8 cellular contexts compared by ENCODE assay signal in the genomic region with DNA sequence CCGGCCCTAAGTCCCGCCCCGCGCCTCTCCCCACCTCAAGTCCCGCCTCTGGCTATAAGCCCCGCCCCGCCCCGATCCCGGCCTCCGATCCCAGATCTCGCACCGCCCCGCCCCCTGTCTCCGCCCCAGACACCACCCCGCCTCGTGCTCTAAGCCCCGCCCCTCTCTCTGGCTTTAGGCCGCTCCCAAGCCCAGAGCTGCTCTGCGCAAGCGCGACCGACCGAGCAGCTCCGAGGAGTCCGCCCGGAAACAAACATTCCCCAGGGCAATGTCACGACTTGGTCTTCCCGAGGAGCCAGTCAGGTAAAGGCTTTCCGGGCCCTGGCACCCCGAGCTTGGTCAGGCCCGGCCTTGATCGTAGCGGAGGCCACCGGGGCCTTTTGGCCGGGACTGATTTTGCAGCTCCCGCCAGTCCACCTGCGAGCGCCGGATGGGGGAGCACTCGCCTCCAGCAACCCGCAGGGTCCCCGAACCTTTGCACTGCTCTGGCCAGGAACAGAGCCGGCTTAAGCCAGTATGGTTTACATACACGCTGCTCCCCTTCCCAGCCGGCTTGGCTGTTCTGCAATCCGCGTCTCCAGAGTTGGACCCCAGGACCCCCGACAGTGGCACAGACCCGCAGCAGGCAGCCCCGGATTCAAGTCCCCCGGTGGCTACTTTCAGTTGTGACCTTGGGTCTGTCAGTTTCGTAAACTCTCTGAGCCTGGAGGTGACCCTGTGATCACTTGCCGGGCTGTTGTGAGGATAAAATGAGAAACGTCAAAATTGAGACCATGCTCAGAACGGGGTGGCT. TPM values are rescaled to one million over a fixed set of nuclear protein-coding genes. Genes with fewer than 3 reads are reported as not detected.
DNase-seq lines count a peak whose midpoint lies in the region; ATAC-seq and TF ChIP-seq lines count a peak whose summit lies in the region.

NUDT7 (plus strand) TSS at position 200 of the 793 bp plus-strand sequence; CDS start at position 269, 69 bp downstream.

- H3K4ac ChIP-seq in IMR-90 (ENCODE audit: low read depth, low read length) = peak within 1 kb of the TSS; percentile 87

- intact Hi-C loops in IMR-90 (cut with micrococcal nuclease) (loop anchor here (1.0 to 5.0 kb wide), 4 partner anchors 47 to 249 kb away; no protein-coding TSS in a partner anchor), esophagus muscularis mucosa (cut with DNase I) (no loop called here)

- H3K27me3 Mint-ChIP-seq in activated T-cell treated with anti-CD3 and anti-CD28 coated beads, Interleukin-2, amount 50 U/mL, for 4 hours (ENCODE audit: low read depth) = peaks cover 1% of the 10 kb centered on the region

- no peaks in the 10 kb centered on the region for H4K20me1 ChIP-seq in IMR-90 (ENCODE audit: insufficient read depth, low read length)
- H4K20me1 ChIP-seq in OCI-LY3 (ENCODE audit: insufficient read depth, low read length) = no peaks in the 10 kb centered on the region

- peak within 1 kb of the TSS; percentile 65 for H3K4me2 ChIP-seq in IMR-90 (ENCODE audit: low read depth, low read length)
- peak within 1 kb of the TSS; percentile 86 for H3K4me2 ChIP-seq in OCI-LY3 (ENCODE audit: low read length)

- TF ChIP-seq POLR2A in IMR-90 (IDR thresholded peaks at IDR 0.05; ENCODE audit: low read depth, low read length) (0 out of 2 replicates have a peak, but pooled peaks have one; percentile 26), esophagus muscularis mucosa (IDR thresholded peaks at IDR 0.05; ENCODE audit: low read depth) (no peak)

- H3K9ac ChIP-seq in IMR-90 (ENCODE audit: low read depth, low read length) (peak within 1 kb of the TSS; percentile 70), OCI-LY3 (ENCODE audit: low read length) (peak within 1 kb of the TSS; percentile 91)

- TF ChIP-seq CTCF in IMR-90 (conservative IDR thresholded peaks at IDR 0.05; ENCODE audit: low read depth, low read length) = 0 out of 2 replicates have a peak, but pooled peaks have one; percentile 17
- peak; percentile 59 for TF ChIP-seq CTCF in OCI-LY3 (IDR thresholded peaks at IDR 0.05; ENCODE audit: low read depth, low read length)
- peak; percentile 4 to 36 (median 34) for TF ChIP-seq CTCF in esophagus muscularis mucosa (IDR thresholded peaks at IDR 0.05)

- peak within 1 kb of the TSS; percentile 28 for H4K5ac ChIP-seq in IMR-90 (ENCODE audit: low read depth, low read length)

- peak within 1 kb of the TSS; percentile 87 for H3K4me3 Mint-ChIP-seq in activated T-cell treated with anti-CD3 and anti-CD28 coated beads, Interleukin-2, amount 50 U/mL, for 4 hours

- CTCF ChIA-PET in IMR-90 (lab: Yijun Ruan, JAX) = interaction anchor here (0.6 to 1.4 kb wide), 2 partner anchors 253 to 518 kb away, joined by 3 read pairs; no protein-coding TSS in a partner anchor

- no peaks in the 10 kb centered on the region for H3K79me2 ChIP-seq in OCI-LY3 (ENCODE audit: low read length)

- H4K91ac ChIP-seq in IMR-90 (ENCODE audit: insufficient read depth, low read depth, low read length) = peak within 1 kb of the TSS; percentile 27

- peak within 1 kb of the TSS; percentile 49; the same call in 1 of the 3 replicates for H2BK15ac ChIP-seq in IMR-90 (ENCODE audit: low read depth, low read length)

- no peak for TF ChIP-seq RAD21 in IMR-90 (IDR thresholded peaks at IDR 0.05; ENCODE audit: low read length)

- H3K18ac ChIP-seq in IMR-90 (ENCODE audit: low read depth, low read length) = peak within 1 kb of the TSS; percentile 31

- peak within 1 kb of the TSS; percentile 74 for H2AK5ac ChIP-seq in IMR-90 (ENCODE audit: low read depth, low read length)

- H3K36me3 Mint-ChIP-seq in activated T-cell treated with anti-CD3 and anti-CD28 coated beads, Interleukin-2, amount 50 U/mL, for 4 hours (ENCODE audit: insufficient read depth) = peaks cover 11% of the 10 kb centered on the region

- peak within 1 kb of the TSS; percentile 90 for H3K27ac ChIP-seq in IMR-90 (ENCODE audit: insufficient read depth, low read length)
- H3K27ac ChIP-seq in OCI-LY3 (ENCODE audit: low read length) = peak within 1 kb of the TSS; percentile 24; the same call in 1 of the 2 replicates
- H3K27ac ChIP-seq in esophagus muscularis mucosa (replicated peaks in 1 of 4) = peak within 1 kb of the TSS; percentile 82 to 90 (median 88)
- H3K27ac ChIP-seq in muscle layer of duodenum (ENCODE audit: low read length) = peak within 1 kb of the TSS; percentile 82

- DNase-seq in DMS53 (lab: John Stamatoyannopoulos, UW) (peak; percentile 93), IMR-90 (peak; percentile 96), esophagus muscularis mucosa (ENCODE audit: extremely low spot score) (peak; percentile 99)
- DNase-seq in activated T-cell treated with anti-CD3 and anti-CD28 coated beads, Interleukin-2, amount 50 U/mL, for 4 hours = peak; percentile 98
- DNase-seq in stimulated activated CD8-positive, alpha-beta memory T cell treated with anti-CD3 and anti-CD28 coated beads, Interleukin-7, amount 100 ng/mL, for 24 hours (ENCODE audit: low read depth) = peak; percentile 98

- peak within 1 kb of the TSS; percentile 72 for H3K4me3 ChIP-seq in IMR-90 (ENCODE audit: insufficient read depth, low read depth, low read length)
- H3K4me3 ChIP-seq in OCI-LY3 (ENCODE audit: low read length) = peak within 1 kb of the TSS; percentile 95
- H3K4me3 ChIP-seq in esophagus muscularis mucosa = peak within 1 kb of the TSS; percentile 69 to 87 (median 79)
- H3K4me3 ChIP-seq in muscle layer of duodenum (ENCODE audit: low read depth in 1 of 2, low read length in 2 of 2) = peak within 1 kb of the TSS; percentile 84

- peak within 1 kb of the TSS; percentile 71 for H2BK5ac ChIP-seq in IMR-90 (ENCODE audit: low read depth, low read length, poor library complexity, severe bottlenecking)

- ATAC-seq in GM21528 (IDR thresholded peaks at IDR 0.05; ENCODE audit: low FRiP score, unreplicated experiment) (peak; percentile 89), IMR-90 (ENCODE audit: low read depth) (peak; percentile 98)
- ATAC-seq in activated T-cell treated with anti-CD3 and anti-CD28 coated beads, Interleukin-2, amount 50 U/mL, for 4 hours = peak; percentile 96 to 97

- H2BK20ac ChIP-seq in IMR-90 (ENCODE audit: low read depth, low read length) = peak within 1 kb of the TSS; percentile 41

- peak within 1 kb of the TSS; percentile 83 to 87 for H4K8ac ChIP-seq in IMR-90 (ENCODE audit: low read depth in 2 of 2, low read length in 2 of 2)

- POLR2A ChIA-PET in IMR-90 (lab: Charles Lee; ENCODE audit: unreplicated experiment) = interaction anchor here (0.6 kb wide), 2 partner anchors 37 to 365 kb away, joined by 3 to 5 read pairs; no protein-coding TSS in a partner anchor

- H3K23ac ChIP-seq in IMR-90 (ENCODE audit: low read depth, low read length) = peak within 1 kb of the TSS; percentile 59

- dilution Hi-C loops in IMR-90 (cut with HindIII; ENCODE audit: low sequenced_read_pairs, unreplicated experiment) = no loop called here

- H3K79me1 ChIP-seq in IMR-90 (ENCODE audit: low read depth in 1 of 2, low read length in 2 of 2) = no peaks in the 10 kb centered on the region

- in situ Hi-C loops in IMR-90 (cut with MboI; ENCODE audit: low sequenced_read_pairs) = no loop called here

- H3K9me3 Mint-ChIP-seq in activated T-cell treated with anti-CD3 and anti-CD28 coated beads, Interleukin-2, amount 50 U/mL, for 4 hours = no peaks in the 10 kb centered on the region

- H3K36me3 ChIP-seq in IMR-90 (ENCODE audit: control insufficient read depth, insufficient read depth, low read length) = no peaks in the 10 kb centered on the region
- no peaks in the 10 kb centered on the region for H3K36me3 ChIP-seq in OCI-LY3 (replicated peaks; ENCODE audit: low read depth, low read length)
- H3K36me3 ChIP-seq in esophagus muscularis mucosa = peaks cover 0 to 20% (median 7%) of the 10 kb centered on the region in 4 donors
- H3K36me3 ChIP-seq in muscle layer of duodenum (ENCODE audit: control insufficient read depth in 1 of 2, insufficient read depth in 2 of 2, low read length in 2 of 2) = peaks cover 0 to 3% of the 10 kb centered on the region in 2 donors

- H3K27me3 ChIP-seq in IMR-90 (ENCODE audit: control insufficient read depth, insufficient read depth, low read length) (no peaks in the 10 kb centered on the region), OCI-LY3 (ENCODE audit: low read depth, low read length) (no peaks in the 10 kb centered on the region), esophagus muscularis mucosa (no peaks in the 10 kb centered on the region), muscle layer of duodenum (ENCODE audit: low read depth, low read length) (no peaks in the 10 kb centered on the region)

- BruUV-seq in IMR-90 (replicated peaks; lab: Mats Ljungman, UMichigan) = no TSS peak

- WGBS in IMR-90 (ENCODE audit: extremely low coverage in 2 of 2, insufficient read length in 1 of 2), 2 experiments = 0% methylated on average over 3 of the region's 55 CpGs; no CpG with 5 or more reads in 1 of the 2 experiments
- 2% methylated on average over 24 of the region's 55 CpGs for WGBS in esophagus muscularis mucosa

- peak within 1 kb of the TSS; percentile 95 for H2AK9ac ChIP-seq in IMR-90 (replicated peaks; ENCODE audit: low read depth, low read length, poor library complexity)

- H3K9me1 ChIP-seq in IMR-90 (ENCODE audit: insufficient read depth, low read length) = no peaks in the 10 kb centered on the region

- H3K9me3 ChIP-seq in IMR-90 (ENCODE audit: control insufficient read depth, insufficient read depth, low read length) (no peaks in the 10 kb centered on the region), OCI-LY3 (ENCODE audit: insufficient read depth, low read length) (no peaks in the 10 kb centered on the region), esophagus muscularis mucosa (no peaks in the 10 kb centered on the region), muscle layer of duodenum (ENCODE audit: control insufficient read depth in 1 of 2, low read length in 2 of 2) (no peaks in the 10 kb centered on the region)

- peak within 1 kb of the TSS; percentile 68 for H3K14ac ChIP-seq in IMR-90 (replicated peaks; ENCODE audit: low read depth, low read length)

- TF ChIP-seq EP300 in esophagus muscularis mucosa (IDR thresholded peaks at IDR 0.05) = no peak

- H3K4me1 ChIP-seq in IMR-90 (ENCODE audit: control insufficient read depth, insufficient read depth, low read length) (no peaks in the 10 kb centered on the region), OCI-LY3 (ENCODE audit: low read length) (0 out of 2 replicates have a peak, but pooled peaks cover 3% of the 10 kb centered on the region), esophagus muscularis mucosa (peaks cover 8 to 16% (median 12%) of the 10 kb centered on the region in 4 donors), muscle layer of duodenum (ENCODE audit: control insufficient read depth in 1 of 2, insufficient read depth in 2 of 2, low read length in 2 of 2) (peaks cover 0 to 7% of the 10 kb centered on the region in 2 donors)

- H2BK120ac ChIP-seq in IMR-90 (ENCODE audit: low read depth, low read length) = peak within 1 kb of the TSS; percentile 69

- peaks cover 12% of the 10 kb centered on the region for H3K4me1 Mint-ChIP-seq in activated T-cell treated with anti-CD3 and anti-CD28 coated beads, Interleukin-2, amount 50 U/mL, for 4 hours (ENCODE audit: low read depth)

- H3K56ac ChIP-seq in IMR-90 (ENCODE audit: extremely low read depth, insufficient read depth, low read length) = peak within 1 kb of the TSS; percentile 78

- peak within 1 kb of the TSS; percentile 95 for H2AFZ ChIP-seq in IMR-90 (replicated peaks; ENCODE audit: low read length, poor library complexity)
- peak within 1 kb of the TSS; percentile 96 for H2AFZ ChIP-seq in OCI-LY3 (ENCODE audit: low read depth, low read length)

RNA-seq across cellular contexts. Expression of gene NUDT7, which starts in this region (rescaled TPM):
- total RNA-seq in IMR-90 (2012; rRNA removed) (3.9 and 4.3 TPM in 2 replicates), esophagus muscularis mucosa (10 to 100 TPM in 2 of 4 donors, 1 to 10 TPM in 2; 6.8 to 16.2 (median 11.0) TPM)
- polyA plus RNA-seq in IMR-90 (2012; rRNA removed) = 4.2 and 6.2 TPM in 2 replicates
- 2.2 and 3.7 TPM in 2 replicates for polyA plus RNA-seq in IMR-90 (2012; cell fraction: cytosol; rRNA removed)
- 2.4 and 5.8 TPM in 2 replicates for polyA plus RNA-seq in IMR-90 (2012; cell fraction: nucleus; rRNA removed; ENCODE audit: low replicate concordance)
- 1 to 10 TPM; 1.4 to 2.8 (median 1.7) TPM for total RNA-seq in activated T-cell treated with anti-CD3 and anti-CD28 coated beads, Interleukin-2, amount 50 U/mL, for 4 hours

Comparison
In these comparisons a context has a peak if more than half of its experiments do, and no peak if none do; other contexts are left out.
1. Peak in every context shown above with its lines: DNase-seq, ATAC-seq, H3K4me3 ChIP-seq and H3K27ac ChIP-seq.
2. H3K27ac ChIP-seq: peak in every context shown above with its lines; median percentile 90 in IMR-90; 88 in esophagus muscularis mucosa; 82 in muscle layer of duodenum; 24 in OCI-LY3.